In genomic region chr7:155296006-155296787, GRCh38 we compare ENCODE assay signal across 8 cellular contexts. TPM values are rescaled to one million over a fixed set of nuclear protein-coding genes. Genes with fewer than 3 reads are reported as not detected.
DNase-seq lines count a peak whose midpoint lies in the region; ATAC-seq, FAIRE-seq and TF ChIP-seq lines count a peak whose summit lies in the region.

No MANE protein-coding gene starts in this region.

- H3K27me3 ChIP-seq in endothelial cell of umbilical vein (ENCODE audit: control insufficient read depth in 2 of 2, insufficient read depth in 2 of 2, low read length in 2 of 2) (no peaks in the 10 kb centered on the region), pancreas (no peaks in the 10 kb centered on the region)

- intact Hi-C loops in OCI-LY7 (cut with micrococcal nuclease; ENCODE audit: unreplicated experiment) (loop anchor here (5.0 kb wide), 3 partner anchors 346 to 426 kb away; partner anchors contain the start of gene RBM33), endothelial cell of umbilical vein (cut with micrococcal nuclease) (loop anchor here (2.0 to 10.0 kb wide), 2 partner anchors 229 to 469 kb away; no protein-coding TSS in a partner anchor), pancreas (cut with DNase I) (no loop called here)

- TF ChIP-seq CTCF in OCI-LY7 (conservative IDR thresholded peaks at IDR 0.05; ENCODE audit: low read length) (no peak), endothelial cell of umbilical vein (IDR thresholded peaks at IDR 0.05; ENCODE audit: extremely low read depth in 1 of 2, insufficient read depth in 1 of 2, low read depth in 1 of 2, low read length in 2 of 2) (no peak), pancreas (IDR thresholded peaks at IDR 0.05) (no peak)

- H3K9ac ChIP-seq in ES-I3 (ENCODE audit: low read depth, low read length) = peak overlapping the region; percentile 75
- H3K9ac ChIP-seq in endothelial cell of umbilical vein (replicated peaks; ENCODE audit: extremely low read depth, insufficient read depth, low read length) = peak overlapping the region; percentile 75

- BruUV-seq in OCI-LY7 (replicated peaks; lab: Mats Ljungman, UMichigan) (TSS peak; percentile 69), endothelial cell of umbilical vein (replicated peaks; lab: Mats Ljungman, UMichigan) (no TSS peak)

- FAIRE-seq in endothelial cell of umbilical vein (lab: Jason Lieb, UNC) (no peak), pancreas (lab: Jason Lieb, UNC) (no peak)

- peaks cover 29% of the 10 kb centered on the region for H3K79me2 ChIP-seq in OCI-LY7 (ENCODE audit: insufficient read depth, low read depth, low read length)
- H3K79me2 ChIP-seq in endothelial cell of umbilical vein (ENCODE audit: control insufficient read depth, insufficient read depth, low read length) = peaks cover 35% of the 10 kb centered on the region

- peak overlapping the region; percentile 80 for H3K4me3 ChIP-seq in OCI-LY7 (ENCODE audit: low read depth, low read length, poor library complexity, severe bottlenecking)
- peak overlapping the region in 1 of 3 experiments; percentile 56 for H3K4me3 ChIP-seq in endothelial cell of umbilical vein (replicated peaks in 1 of 3; ENCODE audit: insufficient read depth in 1 of 3, low read depth in 1 of 3, low read length in 3 of 3)
- peak overlapping the region in 3 of 4 donors; percentile 73 to 99 (median 94) for H3K4me3 ChIP-seq in pancreas

- H3K4me1 ChIP-seq in ES-I3 (ENCODE audit: insufficient read depth, low read length) (peaks cover 3% of the 10 kb centered on the region; the same call in 1 of the 2 replicates), OCI-LY7 (ENCODE audit: insufficient read depth, low read length, poor library complexity, severe bottlenecking) (peaks cover 33% of the 10 kb centered on the region), endothelial cell of umbilical vein (ENCODE audit: control insufficient read depth, extremely low read depth, insufficient read depth, low read length) (peaks cover 30% of the 10 kb centered on the region), pancreas (peaks cover 6 to 16% (median 12%) of the 10 kb centered on the region in 3 donors)

- ATAC-seq in pancreas (peak; percentile 1 to 30 (median 16)), GM18909 (IDR thresholded peaks at IDR 0.05; ENCODE audit: poor library complexity, unreplicated experiment) (no peak)

- peaks cover 3% of the 10 kb centered on the region; the same call in 1 of the 2 replicates for H3K36me3 ChIP-seq in ES-I3 (ENCODE audit: insufficient read depth, low read length)
- H3K36me3 ChIP-seq in OCI-LY7 (ENCODE audit: insufficient read depth, low read length) = peaks cover 22% of the 10 kb centered on the region
- H3K36me3 ChIP-seq in endothelial cell of umbilical vein (ENCODE audit: control insufficient read depth in 2 of 2, extremely low read depth in 1 of 2, insufficient read depth in 2 of 2, low read length in 2 of 2) = peaks cover 0 to 2% of the 10 kb centered on the region in 2 experiments
- no peaks in the 10 kb centered on the region for H3K36me3 ChIP-seq in pancreas

- CTCF ChIA-PET in OCI-LY7 (lab: Charles Lee; ENCODE audit: unreplicated experiment) (interaction anchor here (0.5 kb wide), 1 partner anchor 45 kb away, joined by 3 read pairs; no protein-coding TSS in a partner anchor), endothelial cell of umbilical vein (lab: Charles Lee) (interaction anchor here (0.7 to 3.9 kb wide), 6 partner anchors 35 to 369 kb away, joined by 3 to 19 read pairs (median 4); no protein-coding TSS in a partner anchor)

- H3K9me1 ChIP-seq in endothelial cell of umbilical vein (replicated peaks; ENCODE audit: control insufficient read depth, extremely low read depth, insufficient read depth, low read length) = no peaks in the 10 kb centered on the region

- DNase-seq in OCI-LY7 (ENCODE audit: low spot score) = no peak
- DNase-seq in endothelial cell of umbilical vein (ENCODE audit: low read depth, low spot score) = no peak
- peak in 3 of 6 donors; percentile 48 to 54 (median 48) for DNase-seq in pancreas
- no peak for DNase-seq in NCI-H446 treated with DMSO at 0.1 percent for 48 hours (lab: John Stamatoyannopoulos, UW)
- DNase-seq in retina = no peak
- DNase-seq in nucleus accumbens (lab: John Stamatoyannopoulos, UW) = no peak

- H2AFZ ChIP-seq in OCI-LY7 (ENCODE audit: low read length) = no peak overlapping the region
- no peak overlapping the region for H2AFZ ChIP-seq in endothelial cell of umbilical vein (ENCODE audit: low read depth, low read length)

- H3K4me2 ChIP-seq in OCI-LY7 (ENCODE audit: low read length) (peak overlapping the region; percentile 99), endothelial cell of umbilical vein (ENCODE audit: insufficient read depth, low read length) (peak overlapping the region; percentile 47)

- WGBS in pancreas, 2 donors = 28 to 29% methylated on average over 18 of the region's 18 CpGs

- peak; percentile 31 for TF ChIP-seq POLR2A in endothelial cell of umbilical vein (IDR thresholded peaks at IDR 0.05; ENCODE audit: low read depth, low read length)

- H3K27ac ChIP-seq in OCI-LY7 (ENCODE audit: low read depth, low read length, poor library complexity, severe bottlenecking) (peak overlapping the region; percentile 80), endothelial cell of umbilical vein (ENCODE audit: insufficient read depth, low read depth, low read length) (peak overlapping the region; percentile 64), pancreas (peak overlapping the region; percentile 61 to 98 (median 83))

- dilution Hi-C loops in endothelial cell of umbilical vein (cut with MboI; ENCODE audit: extremely low pct_ligation_motif_present, low sequenced_read_pairs) = no loop called here

- H3K9me3 ChIP-seq in ES-I3 (ENCODE audit: control insufficient read depth, insufficient read depth, low read length) = no peaks in the 10 kb centered on the region
- no peaks in the 10 kb centered on the region for H3K9me3 ChIP-seq in OCI-LY7 (ENCODE audit: low read length)
- no peaks in the 10 kb centered on the region for H3K9me3 ChIP-seq in endothelial cell of umbilical vein (replicated peaks; ENCODE audit: control insufficient read depth, insufficient read depth, low read length)
- H3K9me3 ChIP-seq in pancreas = no peaks in the 10 kb centered on the region

- no peaks in the 10 kb centered on the region for H3K9me2 ChIP-seq in OCI-LY7 (ENCODE audit: insufficient read depth, low read length)

- POLR2A ChIA-PET in OCI-LY7 (lab: Charles Lee) (interaction anchor here (1.2 to 2.8 kb wide), 2 partner anchors 10 to 90 kb away, joined by 4 to 18 read pairs; no protein-coding TSS in a partner anchor), endothelial cell of umbilical vein (lab: Charles Lee) (interaction anchor here (1.2 to 1.5 kb wide), 2 partner anchors 90 to 91 kb away, joined by 3 to 6 read pairs; no protein-coding TSS in a partner anchor)

- H4K20me1 ChIP-seq in OCI-LY7 (ENCODE audit: insufficient read depth, low read length) = peaks cover 21% of the 10 kb centered on the region
- H4K20me1 ChIP-seq in endothelial cell of umbilical vein (replicated peaks; ENCODE audit: control insufficient read depth, extremely low read depth, insufficient read depth, low read length) = peaks cover 5% of the 10 kb centered on the region

TF ChIP-seq in endothelial cell of umbilical vein, 7 proteins besides CTCF, POLR2A, EP300 and RAD21:
- TF ChIP-seq JUN (IDR thresholded peaks at IDR 0.05; ENCODE audit: borderline replicate concordance, insufficient read depth, insufficient read length, low read depth) (no peak), EZH2 (IDR thresholded peaks at IDR 0.05; ENCODE audit: borderline replicate concordance, low read depth, low read length, severe bottlenecking) (no peak), GATA2 (IDR thresholded peaks at IDR 0.05; ENCODE audit: insufficient read depth, insufficient read length, low read depth, low read length) (no peak), POLR2AphosphoS5 (IDR thresholded peaks at IDR 0.05; ENCODE audit: insufficient read depth, low read depth, low read length) (no peak), MYC (IDR thresholded peaks at IDR 0.05; ENCODE audit: low read depth, low read length) (no peak), FOS (IDR thresholded peaks at IDR 0.05; ENCODE audit: borderline replicate concordance, insufficient read depth, low read length) (no peak), MAX (IDR thresholded peaks at IDR 0.05; ENCODE audit: insufficient read depth, insufficient read length) (no peak)

RNA-seq across cellular contexts. Expression of gene INSIG1, which starts 1.5 kb away (rescaled TPM):
- total RNA-seq in OCI-LY7 (2014; rRNA removed; shearing (Covaris generic)) = 105 and 122 TPM in 2 replicates
- total RNA-seq in OCI-LY7 (2022) = 164 and 166 TPM in 2 replicates
- total RNA-seq in endothelial cell of umbilical vein = 79.3 and 105 TPM in 2 replicates
- polyA plus RNA-seq in endothelial cell of umbilical vein = 102 and 129 TPM in 2 replicates
- polyA plus RNA-seq in endothelial cell of umbilical vein (2011; cell fraction: cytosol; rRNA removed) = 55.2 and 65.6 TPM in 2 replicates
- polyA plus RNA-seq in endothelial cell of umbilical vein (2011; cell fraction: nucleus; rRNA removed) = 40.6 and 54.9 TPM in 2 replicates
- polyA plus RNA-seq in endothelial cell of umbilical vein (2012) = 36.7 and 55.1 TPM in 2 replicates
- polyA minus RNA-seq in endothelial cell of umbilical vein = 112 and 120 TPM in 2 replicates
- polyA minus RNA-seq in endothelial cell of umbilical vein (2011; cell fraction: cytosol; rRNA and poly(A)+ RNA removed) = 42.5 TPM
- 49.7 and 74.6 TPM in 2 replicates for polyA minus RNA-seq in endothelial cell of umbilical vein (2011; cell fraction: nucleus; rRNA and poly(A)+ RNA removed)
- 10 to 100 TPM; 24.9 to 59.2 (median 50.3) TPM for total RNA-seq in pancreas
- 10 to 100 TPM; 13.0 to 23.8 TPM for polyA plus RNA-seq in pancreas

Comparison
In these comparisons a context has a peak if more than half of its experiments do, and no peak if none do; other contexts are left out.
1. intact Hi-C loops: an anchor here in OCI-LY7 (5.0 kb wide) and endothelial cell of umbilical vein (2.0 to 10.0 kb wide); none called in pancreas.